In the genomic region with DNA sequence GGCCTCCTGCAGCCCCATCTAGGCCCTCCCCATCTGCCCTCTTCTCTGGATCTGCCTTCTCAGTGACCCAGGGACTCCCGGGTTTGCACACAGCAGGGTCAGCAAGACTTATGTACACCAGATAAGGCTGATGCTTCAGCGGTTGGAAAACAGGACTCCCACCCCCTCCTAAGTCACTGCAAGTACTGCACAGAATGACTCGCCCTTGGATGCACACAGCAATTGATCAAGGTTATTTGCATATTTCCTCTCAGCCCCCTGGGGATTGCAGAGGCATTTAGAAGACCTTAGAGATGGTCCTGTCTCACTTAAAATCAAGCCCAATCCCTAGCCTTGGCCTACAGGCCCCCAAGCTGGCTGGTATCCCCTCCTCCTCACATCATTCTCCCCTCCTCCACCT, we compare ENCODE assay signal across 29 cellular contexts. TPM values are rescaled to one million over a fixed set of nuclear protein-coding genes. Genes with fewer than 3 reads are reported as not detected.
"Had no signal": no experiment of that assay in that cellular context is flagged by ENCODE, and none has a peak within 500 bp of the region (broad histone marks: within the 10 kb centered on the region; RNA-seq: fewer than 3 reads in every experiment).

No MANE protein-coding gene starts in this region.

- H3K36me3 ChIP-seq: cardiac muscle cell, colonic mucosa, esophagus squamous epithelium, heart right ventricle, neural progenitor cell, thoracic aorta, upper lobe of left lung, vagina had no signal

- H3K9me3 Mint-ChIP-seq: brain; naive thymus-derived CD8-positive, alpha-beta T cell; neural progenitor cell; stimulated activated naive CD8-positive, alpha-beta T cell treated with anti-CD3 and anti-CD28 coated beads, Interleukin-15, Interleukin-2, amounts not matched to agents 100 ng/mL and 50 ng/mL, for 24 hours had no signal

- H3K9me3 ChIP-seq: ascending aorta, colonic mucosa, esophagus squamous epithelium, heart right ventricle, thoracic aorta, upper lobe of left lung, vagina had no signal

- ATAC-seq: heart right ventricle; naive thymus-derived CD8-positive, alpha-beta T cell; right cardiac atrium had no signal

- DNase-seq: activated CD4-positive, alpha-beta T cell treated with anti-CD3 and anti-CD28 coated beads for 4 hours; activated CD4-positive, alpha-beta T cell treated with anti-CD3 and anti-CD28 coated beads, Interleukin-2, amount 50 U/mL, for 4 hours; activated effector memory CD4-positive, alpha-beta T cell treated with Interleukin-2 at 50 U/mL for 16 hours; activated naive CD4-positive, alpha-beta T cell treated with Interleukin-2 at 50 U/mL for 16 hours; activated T-cell treated with anti-CD3 and anti-CD28 coated beads for 4 hours; cerebellar nuclear complex; colonic mucosa; effector CD8-positive, alpha-beta T cell; esophagus squamous epithelium; foreskin melanocyte; heart right ventricle; mammary epithelial cell; naive thymus-derived CD8-positive, alpha-beta T cell; right cardiac atrium; stimulated activated CD4-positive, alpha-beta T cell treated with anti-CD3 and anti-CD28 coated beads, Interleukin-15, amount 100 ng/mL, for 24 hours; upper lobe of left lung had no signal

- H2AFZ ChIP-seq: neural progenitor cell had no signal

- H3K27ac ChIP-seq: ascending aorta, cardiac muscle cell, colonic mucosa, epithelial cell of prostate, esophagus squamous epithelium, heart right ventricle, neural progenitor cell, thoracic aorta, upper lobe of left lung, vagina had no signal

- FAIRE-seq: endometrium, islet of Langerhans had no signal

- H3K27ac Mint-ChIP-seq: activated naive CD8-positive, alpha-beta T cell; brain; neural progenitor cell; stimulated activated naive CD8-positive, alpha-beta T cell treated with anti-CD3 and anti-CD28 coated beads, Interleukin-15, Interleukin-2, amounts not matched to agents 100 ng/mL and 50 ng/mL, for 24 hours had no signal

- H3K4me2 ChIP-seq: neural progenitor cell had no signal

- H3K36me3 Mint-ChIP-seq: activated naive CD8-positive, alpha-beta T cell; brain; naive thymus-derived CD8-positive, alpha-beta T cell; neural progenitor cell had no signal

- H3K4me1 Mint-ChIP-seq: brain; naive thymus-derived CD8-positive, alpha-beta T cell had no signal

- H3K27me3 ChIP-seq: ascending aorta, cardiac muscle cell, colonic mucosa, upper lobe of left lung, vagina had no signal

- H3K4me3 Mint-ChIP-seq: activated naive CD8-positive, alpha-beta T cell; brain; neural progenitor cell; stimulated activated naive CD8-positive, alpha-beta T cell treated with anti-CD3 and anti-CD28 coated beads, Interleukin-15, Interleukin-2, amounts not matched to agents 100 ng/mL and 50 ng/mL, for 24 hours had no signal

- H3K4me3 ChIP-seq: ascending aorta, cardiac muscle cell, colonic mucosa, esophagus squamous epithelium, heart right ventricle, neural progenitor cell, thoracic aorta, upper lobe of left lung, vagina had no signal

- H3K9ac ChIP-seq: neural progenitor cell had no signal

- H3K4me1 ChIP-seq: colonic mucosa, esophagus squamous epithelium, heart right ventricle, upper lobe of left lung, vagina had no signal

RNA-seq across cellular contexts. Expression of a gene that starts 8.9 kb away (rescaled TPM):
- total RNA-seq: dermis microvascular lymphatic vessel endothelial cell; naive thymus-derived CD8-positive, alpha-beta T cell; subcutaneous adipose tissue had no signal
